ENCODE assay signal across 1 cellular context in genomic region chr20:62923669-62924566, GRCh38.
TF ChIP-seq lines count a peak whose summit lies in the region.

No MANE protein-coding gene starts in this region.

TF ChIP-seq in GM23338, 12 proteins besides CTCF, POLR2A, EP300 and RAD21 (continued from another document):
- TF ChIP-seq ZNF462 (CRISPR knock-in tag; IDR thresholded peaks at IDR 0.05) (no peak), POLR2AphosphoS5 (IDR thresholded peaks at IDR 0.05; ENCODE audit: low read depth) (no peak), ZNF114 (CRISPR knock-in tag; IDR thresholded peaks at IDR 0.05) (no peak), CREB1 (CRISPR knock-in tag; IDR thresholded peaks at IDR 0.05; ENCODE audit: low read depth) (no peak), EZH2 (IDR thresholded peaks at IDR 0.05; ENCODE audit: low read depth, unreplicated experiment) (no peak), EZH2phosphoT487 (IDR thresholded peaks at IDR 0.05; ENCODE audit: unreplicated experiment) (no peak), NANOG (IDR thresholded peaks at IDR 0.05; ENCODE audit: borderline replicate concordance) (no peak)
